1 cellular context compared by ENCODE assay signal in genomic region chr1:162316187-162316586, GRCh38.
TF ChIP-seq lines count a peak whose summit lies in the region.

No MANE protein-coding gene starts in this region.

TF ChIP-seq in K562, 482 proteins besides CTCF, POLR2A, EP300 and RAD21 (continued from another document):
- TF ChIP-seq HMGXB4 (CRISPR knock-in tag; IDR thresholded peaks at IDR 0.05): no peak
- TF ChIP-seq BRF1 (IDR thresholded peaks at IDR 0.05; ENCODE audit: borderline replicate concordance, extremely low read depth, insufficient read length): no peak
- no peak for TF ChIP-seq EP400 (IDR thresholded peaks at IDR 0.05)
- no peak for TF ChIP-seq IRF1 (CRISPR knock-in tag; IDR thresholded peaks at IDR 0.05; ENCODE audit: borderline replicate concordance)
TF ChIP-seq in K562: peak in this region for 0.
